ENCODE assay signal across 8 cellular contexts in the genomic region with DNA sequence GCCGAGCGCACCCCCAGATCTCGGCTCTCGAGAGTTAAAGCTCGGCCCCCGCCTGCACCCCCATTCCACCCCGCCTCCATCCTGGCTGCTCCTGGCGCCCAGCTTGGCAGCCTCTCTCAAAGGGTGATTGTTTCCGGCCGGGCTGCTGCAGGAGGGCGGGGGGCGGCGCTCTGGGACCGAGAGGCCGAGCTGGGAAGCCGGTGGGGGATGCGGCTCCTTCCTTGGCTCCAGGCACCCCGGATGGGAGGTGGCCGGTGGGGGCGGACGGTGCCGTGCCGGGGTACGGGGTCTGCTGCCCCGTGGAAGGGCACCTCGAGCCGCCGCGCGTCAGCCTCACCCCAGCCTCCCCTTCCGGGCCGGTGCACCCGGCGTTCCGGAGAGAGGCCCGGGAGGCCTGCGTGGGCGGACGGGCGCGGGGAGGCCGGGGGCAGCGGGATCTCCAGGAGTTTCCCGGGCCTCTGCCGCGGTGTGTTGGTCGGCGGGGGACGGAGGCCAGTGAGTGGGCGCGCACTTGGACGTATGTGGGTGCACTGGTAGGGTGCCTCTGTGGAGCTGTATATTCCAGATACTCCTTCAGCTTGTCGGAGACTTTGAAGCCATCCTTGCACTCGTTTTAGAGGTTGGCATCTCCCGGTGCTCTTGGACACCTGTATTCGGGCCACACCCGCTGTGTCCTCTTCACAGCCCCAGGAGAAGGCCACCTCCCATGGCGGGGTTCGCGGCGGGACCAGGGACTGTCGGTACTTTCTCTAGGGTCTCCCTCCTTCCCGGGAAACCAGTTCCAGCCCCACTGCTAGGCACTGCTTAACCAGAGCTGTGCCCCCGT. TPM values are rescaled to one million over a fixed set of nuclear protein-coding genes. Genes with fewer than 3 reads are reported as not detected.
DNase-seq lines count a peak whose midpoint lies in the region; ATAC-seq lines count a peak whose summit lies in the region.

No MANE protein-coding gene starts in this region.

- peaks cover 34% of the 10 kb centered on the region for H3K27me3 Mint-ChIP-seq in central memory CD8-positive, alpha-beta T cell
- peaks cover 57 to 66% of the 10 kb centered on the region in 2 donors for H3K27me3 Mint-ChIP-seq in stimulated activated naive B cell treated with anti-CD40 and anti-IgM and Interleukin-4, amounts not matched to agents 10 μg/mL and 1 μg/mL and 100 μg/mL, for 72 hours

- H3K9me3 Mint-ChIP-seq in central memory CD8-positive, alpha-beta T cell = no peaks in the 10 kb centered on the region
- H3K9me3 Mint-ChIP-seq in stimulated activated naive B cell treated with anti-CD40 and anti-IgM and Interleukin-4, amounts not matched to agents 10 μg/mL and 1 μg/mL and 100 μg/mL, for 72 hours = no peaks in the 10 kb centered on the region

- WGBS in urinary bladder = 2% methylated on average over 64 of the region's 64 CpGs

- H3K27ac Mint-ChIP-seq in central memory CD8-positive, alpha-beta T cell (ENCODE audit: low read depth) = no peak overlapping the region
- H3K27ac Mint-ChIP-seq in stimulated activated naive B cell treated with anti-CD40 and anti-IgM and Interleukin-4, amounts not matched to agents 10 μg/mL and 1 μg/mL and 100 μg/mL, for 72 hours = no peak overlapping the region

- peak; percentile 48 for ATAC-seq in central memory CD8-positive, alpha-beta T cell (replicated peaks; ENCODE audit: extremely low read depth, poor library complexity, severe bottlenecking)
- no peak for ATAC-seq in HG03039 (IDR thresholded peaks at IDR 0.05; ENCODE audit: unreplicated experiment)
- no peak for ATAC-seq in stimulated activated naive B cell treated with anti-CD40 and anti-IgM and Interleukin-4, amounts not matched to agents 10 μg/mL and 1 μg/mL and 100 μg/mL, for 72 hours (replicated peaks)
- no peak for ATAC-seq in HG03439 (IDR thresholded peaks at IDR 0.05; ENCODE audit: unreplicated experiment)

- peaks cover 7% of the 10 kb centered on the region for H3K36me3 Mint-ChIP-seq in central memory CD8-positive, alpha-beta T cell (ENCODE audit: insufficient read depth)
- no peaks in the 10 kb centered on the region for H3K36me3 Mint-ChIP-seq in stimulated activated naive B cell treated with anti-CD40 and anti-IgM and Interleukin-4, amounts not matched to agents 10 μg/mL and 1 μg/mL and 100 μg/mL, for 72 hours

- DNase-seq in COLO829 (ENCODE audit: low spot score) = peak; percentile 33
- DNase-seq in NCI-H226 = peak; percentile 67
- DNase-seq in central memory CD8-positive, alpha-beta T cell (ENCODE audit: low spot score in 2 of 2) = no peak
- DNase-seq in middle frontal gyrus (ENCODE audit: extremely low spot score, low spot score) = peak; percentile 78
- DNase-seq in stimulated activated naive B cell treated with anti-CD40 and anti-IgM and Interleukin-4, amounts not matched to agents 10 μg/mL and 1 μg/mL and 100 μg/mL, for 72 hours = no peak

- no peak overlapping the region for H3K27ac ChIP-seq in urinary bladder (ENCODE audit: low read depth)

- peaks cover 37% of the 10 kb centered on the region for H3K4me1 Mint-ChIP-seq in central memory CD8-positive, alpha-beta T cell
- peaks cover 21 to 22% of the 10 kb centered on the region in 2 donors for H3K4me1 Mint-ChIP-seq in stimulated activated naive B cell treated with anti-CD40 and anti-IgM and Interleukin-4, amounts not matched to agents 10 μg/mL and 1 μg/mL and 100 μg/mL, for 72 hours

- H3K36me3 ChIP-seq in urinary bladder (ENCODE audit: insufficient read depth) = no peaks in the 10 kb centered on the region

- H3K4me1 ChIP-seq in urinary bladder (ENCODE audit: insufficient read depth) = no peaks in the 10 kb centered on the region

- peak overlapping the region; percentile 56 for H3K4me3 ChIP-seq in urinary bladder (ENCODE audit: low read depth, low read length)

- peak overlapping the region; percentile 63 for H3K4me3 Mint-ChIP-seq in central memory CD8-positive, alpha-beta T cell
- peak overlapping the region in 1 of 2 donors; percentile 10 for H3K4me3 Mint-ChIP-seq in stimulated activated naive B cell treated with anti-CD40 and anti-IgM and Interleukin-4, amounts not matched to agents 10 μg/mL and 1 μg/mL and 100 μg/mL, for 72 hours

RNA-seq across cellular contexts. Expression of gene B3GAT1, which starts 0.7 kb away (rescaled TPM):
- total RNA-seq in urinary bladder = 0.32 TPM
- 0.34 TPM for polyA plus RNA-seq in urinary bladder

Comparison
In these comparisons a context has a peak if more than half of its experiments do, and no peak if none do; other contexts are left out.
1. DNase-seq: peak in COLO829 (single experiment), NCI-H226 (single experiment) and middle frontal gyrus (single experiment); none in central memory CD8-positive, alpha-beta T cell (0 of 2) and stimulated activated naive B cell treated with anti-CD40 and anti-IgM and Interleukin-4, amounts not matched to agents 10 μg/mL and 1 μg/mL and 100 μg/mL, for 72 hours (single experiment).